Comparison of ENCODE assay signal across 8 cellular contexts in genomic region chr6:144350176-144350575, GRCh38.
A peak's percentile ranks its signal among the peaks of the same experiment; 100 is the strongest.
DNase-seq lines count a peak whose midpoint lies in the region; ATAC-seq, FAIRE-seq and TF ChIP-seq lines count a peak whose summit lies in the region.

No MANE protein-coding gene starts in this region.

- H3K79me2 ChIP-seq in HCT116 (ENCODE audit: insufficient read depth, low read length) = no peaks in the 10 kb centered on the region

- no peaks in the 10 kb centered on the region for H3K36me3 ChIP-seq in HCT116 (ENCODE audit: control insufficient read depth in 1 of 2, insufficient read depth in 2 of 2, low read length in 2 of 2)

- POLR2A ChIA-PET in HCT116 (lab: Charles Lee) = no interaction called here

- peaks cover 0 to 3% (median 0%) of the 10 kb centered on the region in 7 donors for H3K9me3 Mint-ChIP-seq in naive B cell

- peaks cover 71 to 95% (median 90%) of the 10 kb centered on the region in 3 donors for H3K4me1 Mint-ChIP-seq in naive B cell

- RAD21 ChIA-PET in HCT116 (lab: Charles Lee; ENCODE audit: low non-redundant PET in 1 of 2, low total read pairs in 2 of 2, uncharacterized antibody in 2 of 2, unreplicated experiment in 2 of 2) = no interaction called here

- no TSS peak for BruUV-seq in HCT116 (replicated peaks; lab: Mats Ljungman, UMichigan)

- no peaks in the 10 kb centered on the region for H3K9me3 ChIP-seq in HCT116 (ENCODE audit: control insufficient read depth in 1 of 2, insufficient read depth in 1 of 2, low read depth in 1 of 2, low read length in 2 of 2)

- peaks cover 29 to 38% of the 10 kb centered on the region in 2 experiments; a peak in 3 of 4 replicates for H3K4me1 ChIP-seq in HCT116 (ENCODE audit: control insufficient read depth in 1 of 2, insufficient read depth in 2 of 2, low read length in 2 of 2)

- H2AFZ ChIP-seq in HCT116 (ENCODE audit: low read depth, low read length, poor library complexity, severe bottlenecking) = peak overlapping the region; percentile 77

- H3K27ac ChIP-seq in HCT116 (ENCODE audit: low read depth, low read length) (no peak overlapping the region; the same call in 1 of the 2 replicates), VCaP (peak overlapping the region; percentile 48), dorsolateral prefrontal cortex (peak overlapping the region in 5 of 59 donors; percentile 0 to 18 (median 7))

- no peaks in the 10 kb centered on the region for H3K9me2 ChIP-seq in HCT116 (ENCODE audit: insufficient read depth)

- TF ChIP-seq RAD21 in HCT116 (IDR thresholded peaks at IDR 0.05; ENCODE audit: low read depth) = no peak

- peak overlapping the region; percentile 66 for H3K4me2 ChIP-seq in HCT116 (ENCODE audit: low read length)

- intact Hi-C loops in HCT116 (cut with micrococcal nuclease) (no loop called here), dorsolateral prefrontal cortex (cut with DNase I) (no loop called here)

- H3K36me3 Mint-ChIP-seq in naive B cell = peaks cover 15 to 16% of the 10 kb centered on the region in 2 donors

- H3K4me3 ChIP-seq in HCT116 (replicated peaks in 1 of 2; ENCODE audit: low read depth in 1 of 2, low read length in 2 of 2) (peak overlapping the region in 1 of 2 experiments; percentile 34; a peak in 2 of 4 replicates), dorsolateral prefrontal cortex (no peak overlapping the region)

- TF ChIP-seq CTCF in HCT116 (IDR thresholded peaks at IDR 0.05 in 2 of 3, conservative IDR thresholded peaks at IDR 0.05 in 1 of 3; ENCODE audit: borderline replicate concordance in 1 of 3, insufficient read depth in 1 of 3, low read depth in 2 of 3, low read length in 2 of 3) (no peak), VCaP (conservative IDR thresholded peaks at IDR 0.05) (no peak), dorsolateral prefrontal cortex (IDR thresholded peaks at IDR 0.05 in 54 of 56, conservative IDR thresholded peaks at IDR 0.05 in 2 of 56; ENCODE audit: low read depth in 1 of 56, partially characterized antibody in 56 of 56) (no peak)

- DNase-seq in GM18507 (ENCODE audit: extremely low spot score, insufficient read length, low read depth) (no peak), HCT116 (ENCODE audit: low read depth, low spot score) (no peak), naive B cell (peak; percentile 46), NCI-H2171 (lab: John Stamatoyannopoulos, UW) (no peak), GF-D8 (lab: John Stamatoyannopoulos, UW) (no peak), dorsolateral prefrontal cortex (no peak), NCI-H1694 (lab: John Stamatoyannopoulos, UW) (no peak)

- peak; percentile 56 for FAIRE-seq in GM18507 (lab: Jason Lieb, UNC)

- peak overlapping the region; percentile 49 to 95 (median 84) for H3K27ac Mint-ChIP-seq in naive B cell

- H3K27me3 Mint-ChIP-seq in naive B cell = no peaks in the 10 kb centered on the region

- CTCF ChIA-PET in HCT116 (lab: Charles Lee) = no interaction called here

- no peaks in the 10 kb centered on the region for H3K27me3 ChIP-seq in HCT116 (ENCODE audit: insufficient read depth, low read length)
- H3K27me3 ChIP-seq in dorsolateral prefrontal cortex = no peaks in the 10 kb centered on the region

- H3K4me3 Mint-ChIP-seq in naive B cell = peak overlapping the region; percentile 74 to 90 (median 84)

- H3K9ac ChIP-seq in HCT116 (ENCODE audit: low read length) = no peak overlapping the region

- ATAC-seq in HCT116 (no peak), naive B cell (ENCODE audit: low read depth in 2 of 2) (peak; percentile 69 to 70)

- no peak for TF ChIP-seq POLR2A in HCT116 (IDR thresholded peaks at IDR 0.05; ENCODE audit: borderline replicate concordance, extremely low read depth, insufficient read depth, insufficient read length)

- H4K20me1 ChIP-seq in HCT116 (ENCODE audit: insufficient read depth) = no peaks in the 10 kb centered on the region

TF ChIP-seq in HCT116, 20 proteins besides CTCF, POLR2A, EP300 and RAD21:
- TF ChIP-seq ZNF274 (IDR thresholded peaks at IDR 0.05; ENCODE audit: low read depth, low read length) = no peak
- no peak for TF ChIP-seq POLR2AphosphoS5 (IDR thresholded peaks at IDR 0.05; ENCODE audit: low read depth, low read length)
- TF ChIP-seq EZH2 (IDR thresholded peaks at IDR 0.05) = no peak
- no peak for TF ChIP-seq ELF1 (IDR thresholded peaks at IDR 0.05; ENCODE audit: borderline replicate concordance, low read depth)
- no peak for TF ChIP-seq ZFX (IDR thresholded peaks at IDR 0.05)
- TF ChIP-seq EGR1 (IDR thresholded peaks at IDR 0.05; ENCODE audit: low read depth) = no peak
- TF ChIP-seq ZBTB33 (IDR thresholded peaks at IDR 0.05; ENCODE audit: extremely low read depth, insufficient replicate concordance, low read length) = no peak
- TF ChIP-seq YY1 (IDR thresholded peaks at IDR 0.05; ENCODE audit: extremely low read depth, insufficient replicate concordance, low read depth, low read length) = no peak
- no peak for TF ChIP-seq SIN3A (IDR thresholded peaks at IDR 0.05; ENCODE audit: low read depth)
- TF ChIP-seq SRF (IDR thresholded peaks at IDR 0.05; ENCODE audit: low read depth) = no peak
- no peak for TF ChIP-seq CBX3 (IDR thresholded peaks at IDR 0.05; ENCODE audit: low read depth)
- TF ChIP-seq SP1 (IDR thresholded peaks at IDR 0.05; ENCODE audit: low read depth) = no peak
